In the genomic region with DNA sequence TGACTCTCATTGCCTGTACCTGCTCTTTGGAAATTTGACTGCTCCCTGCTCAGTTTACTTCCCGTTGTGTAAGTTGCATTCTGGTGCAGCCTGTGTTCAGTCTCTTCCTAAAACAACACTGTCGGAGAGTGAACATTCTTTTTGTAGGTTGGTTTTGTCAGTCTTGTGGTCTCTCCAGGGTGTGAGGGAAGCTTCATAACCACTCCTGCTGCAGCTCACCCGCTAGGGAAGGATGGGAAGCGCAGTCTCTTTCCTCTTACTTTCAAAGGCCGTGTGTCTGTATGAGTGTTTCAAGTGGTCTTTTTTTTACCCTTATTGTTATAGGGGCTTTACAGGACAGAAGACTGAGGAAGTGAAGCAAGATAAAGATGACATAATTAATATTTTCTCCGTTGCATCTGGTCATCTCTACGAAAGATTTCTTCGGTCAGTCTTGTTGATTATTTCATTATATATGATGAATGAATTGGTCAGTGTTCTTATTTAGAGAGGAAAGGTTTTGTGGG, we compare ENCODE assay signal across 20 cellular contexts.
"Had no signal": no experiment of that assay in that cellular context is flagged by ENCODE, and none has a peak within 500 bp of the region (broad histone marks: within the 10 kb centered on the region; RNA-seq: fewer than 3 reads in every experiment).

No MANE protein-coding gene starts in this region.

- H3K4me3 ChIP-seq: neural progenitor cell, tibial nerve had no signal

- H3K4me1 ChIP-seq: neural progenitor cell, tibial nerve had no signal

- H3K9me3 ChIP-seq: tibial nerve had no signal

- H3K27me3 ChIP-seq: neural progenitor cell, tibial nerve had no signal

- ATAC-seq: activated CD4-positive, alpha-beta T cell treated with anti-CD3 and anti-CD28 coated beads for 36 hours; activated CD8-positive, alpha-beta T cell treated with anti-CD3 and anti-CD28 coated beads, Interleukin-2, amount 10 ng/mL, durations not matched to agents 7 days and 5 days; effector memory CD8-positive, alpha-beta T cell; natural killer cell had no signal

- H3K4me1 Mint-ChIP-seq: natural killer cell, neural progenitor cell had no signal

- H3K9me3 Mint-ChIP-seq: activated naive CD4-positive, alpha-beta T cell treated with anti-CD3 and anti-CD28 coated beads for 36 hours; activated naive CD8-positive, alpha-beta T cell treated with anti-CD3 and anti-CD28 coated beads for 36 hours; effector memory CD8-positive, alpha-beta T cell; natural killer cell; neural progenitor cell had no signal

- H3K4me3 Mint-ChIP-seq: activated CD4-positive, alpha-beta T cell treated with anti-CD3 and anti-CD28 coated beads for 36 hours; activated CD8-positive, alpha-beta memory T cell treated with anti-CD3 and anti-CD28 coated beads, Interleukin-2, amount 10 ng/mL, durations not matched to agents 7 days and 5 days; activated CD8-positive, alpha-beta T cell treated with anti-CD3 and anti-CD28 coated beads, Interleukin-2, amount 10 ng/mL, durations not matched to agents 7 days and 5 days; activated naive CD4-positive, alpha-beta T cell treated with anti-CD3 and anti-CD28 coated beads for 36 hours; activated naive CD8-positive, alpha-beta T cell treated with anti-CD3 and anti-CD28 coated beads for 36 hours; effector memory CD8-positive, alpha-beta T cell; natural killer cell; neural progenitor cell had no signal

- H3K27ac ChIP-seq: neural progenitor cell, tibial nerve had no signal

- H3K27me3 Mint-ChIP-seq: activated CD4-positive, alpha-beta T cell treated with anti-CD3 and anti-CD28 coated beads for 36 hours; activated CD8-positive, alpha-beta memory T cell treated with anti-CD3 and anti-CD28 coated beads, Interleukin-2, amount 10 ng/mL, durations not matched to agents 7 days and 5 days; activated naive CD8-positive, alpha-beta T cell treated with anti-CD3 and anti-CD28 coated beads for 36 hours; effector memory CD8-positive, alpha-beta T cell had no signal

- DNase-seq: activated CD4-positive, alpha-beta T cell treated with anti-CD3 and anti-CD28 coated beads for 36 hours; activated CD4-positive, CD25-positive, alpha-beta regulatory T cell; activated CD8-positive, alpha-beta memory T cell treated with anti-CD3 and anti-CD28 coated beads, Interleukin-2, amount 10 ng/mL, durations not matched to agents 7 days and 5 days; activated CD8-positive, alpha-beta T cell treated with anti-CD3 and anti-CD28 coated beads, Interleukin-2, amount 10 ng/mL, durations not matched to agents 7 days and 5 days; activated effector memory CD4-positive, alpha-beta T cell treated with anti-CD3 and anti-CD28 coated beads, Interleukin-2, amount 50 U/mL, for 16 hours; activated naive CD4-positive, alpha-beta T cell treated with anti-CD3 and anti-CD28 coated beads for 36 hours; activated naive CD8-positive, alpha-beta T cell treated with anti-CD3 and anti-CD28 coated beads for 36 hours; amniotic stem cell; caudate nucleus; cortex of kidney; effector memory CD8-positive, alpha-beta T cell; erythroblast; mammary epithelial cell; natural killer cell; stimulated activated CD4-positive, alpha-beta T cell treated with anti-CD3 and anti-CD28 coated beads, Interleukin-15, amount 100 ng/mL, for 24 hours; stimulated activated CD4-positive, alpha-beta T cell treated with anti-CD3 and anti-CD28 coated beads, Interleukin-2, amount 100 ng/mL, for 24 hours; stimulated activated naive CD4-positive, alpha-beta T cell; T-helper 1 cell had no signal

- H3K27ac Mint-ChIP-seq: activated CD4-positive, alpha-beta T cell treated with anti-CD3 and anti-CD28 coated beads for 36 hours; activated CD8-positive, alpha-beta memory T cell treated with anti-CD3 and anti-CD28 coated beads, Interleukin-2, amount 10 ng/mL, durations not matched to agents 7 days and 5 days; activated CD8-positive, alpha-beta T cell treated with anti-CD3 and anti-CD28 coated beads, Interleukin-2, amount 10 ng/mL, durations not matched to agents 7 days and 5 days; activated naive CD4-positive, alpha-beta T cell treated with anti-CD3 and anti-CD28 coated beads for 36 hours; activated naive CD8-positive, alpha-beta T cell treated with anti-CD3 and anti-CD28 coated beads for 36 hours; neural progenitor cell had no signal
